Comparison of ENCODE assay signal across 21 cellular contexts in the genomic region with DNA sequence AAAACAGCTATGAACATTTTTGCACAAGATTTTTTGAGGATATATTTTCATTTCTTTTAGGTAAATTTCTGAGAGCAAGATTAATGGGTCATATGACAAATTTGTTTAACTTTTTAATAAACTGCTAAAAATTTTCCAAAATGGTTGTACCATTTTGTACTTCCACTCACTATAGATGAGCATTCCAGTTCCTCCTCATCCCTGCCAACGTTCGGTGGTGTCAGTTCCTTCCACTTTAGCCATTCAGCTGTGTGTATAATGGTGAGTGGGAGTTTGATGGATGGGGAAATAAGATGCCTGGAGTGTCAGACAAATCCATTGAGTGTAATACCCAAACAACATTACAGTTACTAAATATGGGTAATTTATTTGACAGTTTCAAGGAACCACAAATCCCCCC.
"Had no signal": no experiment of that assay in that cellular context is flagged by ENCODE, and none has a peak within 500 bp of the region (broad histone marks: within the 10 kb centered on the region; RNA-seq: fewer than 3 reads in every experiment).

No MANE protein-coding gene starts in this region.

- H3K36me3 ChIP-seq: breast epithelium, WERI-Rb-1 had no signal

- ATAC-seq: activated CD8-positive, alpha-beta T cell treated with anti-CD3 and anti-CD28 coated beads for 36 hours; activated T-cell treated with anti-CD3 and anti-CD28 coated beads, Interleukin-2, amount 50 U/mL, for 72 hours; Right ventricle myocardium inferior; T-cell had no signal

- H3K4me3 ChIP-seq: breast epithelium, SK-N-MC had no signal

- H3K4me1 ChIP-seq: breast epithelium had no signal

- H3K27me3 ChIP-seq: breast epithelium had no signal

- DNase-seq: activated CD4-positive, alpha-beta T cell treated with anti-CD3 and anti-CD28 coated beads for 4 hours; activated CD8-positive, alpha-beta memory T cell treated with anti-CD3 and anti-CD28 coated beads, Interleukin-2, amount 50 U/mL, for 4 hours; activated CD8-positive, alpha-beta T cell treated with anti-CD3 and anti-CD28 coated beads for 36 hours; activated gamma-delta T cell treated with Interleukin-2 at 50 U/mL for 16 hours; activated naive CD4-positive, alpha-beta T cell treated with anti-CD3 and anti-CD28 coated beads, Interleukin-2, amount 10 ng/mL, durations not matched to agents 7 days and 5 days; activated naive CD8-positive, alpha-beta T cell treated with anti-CD3 and anti-CD28 coated beads for 36 hours; activated T-cell treated with anti-CD3 and anti-CD28 coated beads, Interleukin-2, amount 50 U/mL, for 72 hours; anterior cingulate cortex; central memory CD4-positive, alpha-beta T cell; NCI-H1092; NCI-H1417; NCI-H1694 treated with DMSO at 0.1 percent for 48 hours; NCI-H510A; NCI-H526 treated with DMSO at 0.1 percent for 48 hours; T-cell; T-helper 2 cell; T1000; WERI-Rb-1 had no signal

- H3K27ac ChIP-seq: breast epithelium, SK-N-MC, WERI-Rb-1 had no signal
